Comparison of ENCODE assay signal across 14 cellular contexts in genomic region chr1:237249120-237249519, GRCh38.
DNase-seq lines count a peak whose midpoint lies in the region; ATAC-seq lines count a peak whose summit lies in the region.
"Had no signal": no experiment of that assay in that cellular context is flagged by ENCODE, and none has a peak within 500 bp of the region (broad histone marks: within the 10 kb centered on the region; RNA-seq: fewer than 3 reads in every experiment).

No MANE protein-coding gene starts in this region.

- H3K36me3 Mint-ChIP-seq in activated T-helper 2 cell treated with anti-CD3 and anti-CD28 coated beads, Interferon-gamma antibody, Interleukin-2, Interleukin-4, amounts not matched to agents 10 μg/mL and 5 μg/mL and 100 μg/mL, durations not matched to agents 14 hours and 24 hours and 36 hours (ENCODE audit: low read depth), result no peaks in the 10 kb centered on the region

- H3K27me3 Mint-ChIP-seq in stimulated activated naive CD8-positive, alpha-beta T cell treated with anti-CD3 and anti-CD28 coated beads, Interleukin-15, amount 100 ng/mL, for 72 hours, result no peaks in the 10 kb centered on the region
- H3K27me3 Mint-ChIP-seq in activated T-helper 2 cell treated with anti-CD3 and anti-CD28 coated beads, Interferon-gamma antibody, Interleukin-2, Interleukin-4, amounts not matched to agents 10 μg/mL and 5 μg/mL and 100 μg/mL, durations not matched to agents 14 hours and 24 hours and 36 hours (ENCODE audit: low read depth), result no peaks in the 10 kb centered on the region
- H3K27me3 Mint-ChIP-seq: B cell; CD4-positive, alpha-beta T cell had no signal

- no peak for DNase-seq in stimulated activated naive CD8-positive, alpha-beta T cell treated with anti-CD3 and anti-CD28 coated beads, Interleukin-15, Interleukin-2, amounts not matched to agents 100 U/mL and 50 U/mL, for 24 hours
- DNase-seq in stimulated activated naive CD8-positive, alpha-beta T cell treated with anti-CD3 and anti-CD28 coated beads, Interleukin-15, amount 100 ng/mL, for 72 hours, result no peak
- no peak for DNase-seq in activated T-helper 2 cell treated with anti-CD3 and anti-CD28 coated beads, Interferon-gamma antibody, Interleukin-2, Interleukin-4, amounts not matched to agents 10 μg/mL and 5 μg/mL and 100 μg/mL, durations not matched to agents 14 hours and 24 hours and 36 hours (ENCODE audit: low spot score)
- DNase-seq in NCI-H2171 (lab: John Stamatoyannopoulos, UW), result no peak
- DNase-seq: C1 segment of cervical spinal cord; Calu3; CD4-positive, alpha-beta T cell; DMS79; GOT3 had no signal

- no peaks in the 10 kb centered on the region for H3K4me1 Mint-ChIP-seq in stimulated activated naive CD8-positive, alpha-beta T cell treated with anti-CD3 and anti-CD28 coated beads, Interleukin-15, amount 100 ng/mL, for 72 hours
- peaks cover 2% of the 10 kb centered on the region for H3K4me1 Mint-ChIP-seq in activated T-helper 2 cell treated with anti-CD3 and anti-CD28 coated beads, Interferon-gamma antibody, Interleukin-2, Interleukin-4, amounts not matched to agents 10 μg/mL and 5 μg/mL and 100 μg/mL, durations not matched to agents 14 hours and 24 hours and 36 hours (ENCODE audit: low read depth)
- H3K4me1 Mint-ChIP-seq: B cell had no signal

- ATAC-seq in stimulated activated naive CD8-positive, alpha-beta T cell treated with anti-CD3 and anti-CD28 coated beads, Interleukin-15, Interleukin-2, amounts not matched to agents 100 U/mL and 50 U/mL, for 24 hours, result peak; percentile 49
- no peak for ATAC-seq in stimulated activated naive CD8-positive, alpha-beta T cell treated with anti-CD3 and anti-CD28 coated beads, Interleukin-15, amount 100 ng/mL, for 72 hours
- ATAC-seq in HG02938 (IDR thresholded peaks at IDR 0.05; ENCODE audit: unreplicated experiment) (peak; percentile 58), HG03439 (IDR thresholded peaks at IDR 0.05; ENCODE audit: unreplicated experiment) (no peak), HG03460 (IDR thresholded peaks at IDR 0.05; ENCODE audit: unreplicated experiment) (no peak)
- ATAC-seq: GM12878 had no signal

- H3K4me3 Mint-ChIP-seq in stimulated activated naive CD8-positive, alpha-beta T cell treated with anti-CD3 and anti-CD28 coated beads, Interleukin-15, amount 100 ng/mL, for 72 hours, result no peak overlapping the region
- H3K4me3 Mint-ChIP-seq in activated T-helper 2 cell treated with anti-CD3 and anti-CD28 coated beads, Interferon-gamma antibody, Interleukin-2, Interleukin-4, amounts not matched to agents 10 μg/mL and 5 μg/mL and 100 μg/mL, durations not matched to agents 14 hours and 24 hours and 36 hours (ENCODE audit: low read depth), result no peak overlapping the region
- H3K4me3 Mint-ChIP-seq: B cell; CD4-positive, alpha-beta T cell had no signal

- intact Hi-C loops in activated T-helper 2 cell treated with anti-CD3 and anti-CD28 coated beads, Interferon-gamma antibody, Interleukin-2, Interleukin-4, amounts not matched to agents 10 μg/mL and 5 μg/mL and 100 μg/mL, durations not matched to agents 14 hours and 24 hours and 36 hours (cut with micrococcal nuclease), result loop anchor here (1.0 to 2.0 kb wide), 3 partner anchors 17 to 57 kb away; no protein-coding TSS in a partner anchor

- H3K27ac Mint-ChIP-seq in stimulated activated naive CD8-positive, alpha-beta T cell treated with anti-CD3 and anti-CD28 coated beads, Interleukin-15, amount 100 ng/mL, for 72 hours, result no peak overlapping the region
- peak overlapping the region; percentile 54 for H3K27ac Mint-ChIP-seq in activated T-helper 2 cell treated with anti-CD3 and anti-CD28 coated beads, Interferon-gamma antibody, Interleukin-2, Interleukin-4, amounts not matched to agents 10 μg/mL and 5 μg/mL and 100 μg/mL, durations not matched to agents 14 hours and 24 hours and 36 hours
- H3K27ac Mint-ChIP-seq: B cell; CD4-positive, alpha-beta T cell had no signal

- H3K9me3 Mint-ChIP-seq in stimulated activated naive CD8-positive, alpha-beta T cell treated with anti-CD3 and anti-CD28 coated beads, Interleukin-15, amount 100 ng/mL, for 72 hours, result no peaks in the 10 kb centered on the region
- no peaks in the 10 kb centered on the region for H3K9me3 Mint-ChIP-seq in activated T-helper 2 cell treated with anti-CD3 and anti-CD28 coated beads, Interferon-gamma antibody, Interleukin-2, Interleukin-4, amounts not matched to agents 10 μg/mL and 5 μg/mL and 100 μg/mL, durations not matched to agents 14 hours and 24 hours and 36 hours
- H3K9me3 Mint-ChIP-seq: CD4-positive, alpha-beta T cell had no signal

Comparison
In these comparisons a context has a peak if more than half of its experiments do, and no peak if none do; other contexts are left out.
1. ATAC-seq: peak in stimulated activated naive CD8-positive, alpha-beta T cell treated with anti-CD3 and anti-CD28 coated beads, Interleukin-15, Interleukin-2, amounts not matched to agents 100 U/mL and 50 U/mL, for 24 hours (single experiment) and HG02938 (single experiment); none in stimulated activated naive CD8-positive, alpha-beta T cell treated with anti-CD3 and anti-CD28 coated beads, Interleukin-15, amount 100 ng/mL, for 72 hours (single experiment), HG03439 (single experiment) and HG03460 (single experiment).